In genomic region chr1:173050865-173051264, GRCh38 we compare ENCODE assay signal across 11 cellular contexts. TPM values are rescaled to one million over a fixed set of nuclear protein-coding genes. Genes with fewer than 3 reads are reported as not detected.
DNase-seq lines count a peak whose midpoint lies in the region; ATAC-seq and TF ChIP-seq lines count a peak whose summit lies in the region.
"Had no signal": no experiment of that assay in that cellular context is flagged by ENCODE, and none has a peak within 500 bp of the region (broad histone marks: within the 10 kb centered on the region; RNA-seq: fewer than 3 reads in every experiment).

Gene TNFSF18 (minus strand): TSS chr1:173050941. CDS start chr1:173050896, 45 bp downstream.

- no peak within 1 kb of the TSS for H2AK9ac ChIP-seq in IMR-90 (replicated peaks; ENCODE audit: low read depth, low read length, poor library complexity)

- H2AFZ ChIP-seq in IMR-90 (replicated peaks; ENCODE audit: low read length, poor library complexity): no peak within 1 kb of the TSS

- H3K23ac ChIP-seq in IMR-90 (ENCODE audit: low read depth, low read length): no peak within 1 kb of the TSS

- WGBS in IMR-90 (ENCODE audit: extremely low coverage in 2 of 2, insufficient read length in 1 of 2), 2 experiments: no CpG with 5 or more reads among the region's 4 CpGs

- no peaks in the 10 kb centered on the region for H3K9me3 ChIP-seq in IMR-90 (ENCODE audit: control insufficient read depth, insufficient read depth, low read length)
- H3K9me3 ChIP-seq: psoas muscle had no signal

- peak within 1 kb of the TSS; percentile 29; the same call in 1 of the 2 replicates for H2AK5ac ChIP-seq in IMR-90 (ENCODE audit: low read depth, low read length)

- H3K4me3 ChIP-seq in IMR-90 (ENCODE audit: insufficient read depth, low read depth, low read length): no peak within 1 kb of the TSS
- H3K4me3 ChIP-seq in choroid plexus epithelial cell (ENCODE audit: low read depth, low read length): no peak within 1 kb of the TSS
- H3K4me3 ChIP-seq: cardiac muscle cell, psoas muscle had no signal

- intact Hi-C loops in IMR-90 (cut with micrococcal nuclease) (no loop called here), left colon (cut with DNase I, micrococcal nuclease) (no loop called here)

- POLR2A ChIA-PET in IMR-90 (lab: Charles Lee; ENCODE audit: unreplicated experiment): interaction anchor here (0.7 kb wide), 1 partner anchor 81 kb away, joined by 13 read pairs; no protein-coding TSS in a partner anchor

- H2BK120ac ChIP-seq in IMR-90 (ENCODE audit: low read depth, low read length): peak within 1 kb of the TSS; percentile 57; the same call in 1 of the 2 replicates

- DNase-seq in IMR-90 (peak; percentile 45), choroid plexus epithelial cell (ENCODE audit: low read depth) (peak; percentile 91), left colon (no peak), NCI-H526 (lab: John Stamatoyannopoulos, UW) (no peak), omental fat pad (ENCODE audit: low spot score) (no peak)
- DNase-seq: psoas muscle, T-cell had no signal

- peak within 1 kb of the TSS; percentile 58; the same call in 2 of the 3 replicates for H2BK15ac ChIP-seq in IMR-90 (ENCODE audit: low read depth, low read length)

- no peak for TF ChIP-seq RAD21 in IMR-90 (IDR thresholded peaks at IDR 0.05; ENCODE audit: low read length)

- TF ChIP-seq POLR2A in IMR-90 (IDR thresholded peaks at IDR 0.05; ENCODE audit: low read depth, low read length): no peak

- no TSS peak for BruUV-seq in IMR-90 (replicated peaks; lab: Mats Ljungman, UMichigan)

- H3K9ac ChIP-seq in IMR-90 (ENCODE audit: low read depth, low read length): no peak within 1 kb of the TSS

- ATAC-seq in IMR-90 (ENCODE audit: low read depth): no peak
- ATAC-seq in left colon: peak; percentile 77
- ATAC-seq in GM21390 (IDR thresholded peaks at IDR 0.05; ENCODE audit: unreplicated experiment): no peak
- ATAC-seq in GM21529 (IDR thresholded peaks at IDR 0.05; ENCODE audit: unreplicated experiment): no peak
- ATAC-seq in omental fat pad (ENCODE audit: low FRiP score): no peak
- ATAC-seq: psoas muscle, T-cell had no signal

- H3K14ac ChIP-seq in IMR-90 (replicated peaks; ENCODE audit: low read depth, low read length): no peak within 1 kb of the TSS

- no peaks in the 10 kb centered on the region for H3K9me1 ChIP-seq in IMR-90 (ENCODE audit: insufficient read depth, low read length)

- peak within 1 kb of the TSS; percentile 23; the same call in 1 of the 2 replicates for H4K91ac ChIP-seq in IMR-90 (ENCODE audit: insufficient read depth, low read depth, low read length)

- no peak within 1 kb of the TSS for H3K56ac ChIP-seq in IMR-90 (ENCODE audit: extremely low read depth, insufficient read depth, low read length)

- 0 out of 2 replicates have a peak within 1 kb of the TSS, but pooled peaks have one; percentile 3 for H3K27ac ChIP-seq in 22Rv1
- H3K27ac ChIP-seq in IMR-90 (ENCODE audit: insufficient read depth, low read length): no peak within 1 kb of the TSS
- H3K27ac ChIP-seq: cardiac muscle cell, psoas muscle had no signal

- H3K4me2 ChIP-seq in IMR-90 (ENCODE audit: low read depth, low read length): no peak within 1 kb of the TSS

- H3K18ac ChIP-seq in IMR-90 (ENCODE audit: low read depth, low read length): peak within 1 kb of the TSS; percentile 87; the same call in 1 of the 2 replicates

- H3K4ac ChIP-seq in IMR-90 (ENCODE audit: low read depth, low read length): 0 out of 2 replicates have a peak within 1 kb of the TSS, but pooled peaks have one; percentile 31

- no peak within 1 kb of the TSS for H4K8ac ChIP-seq in IMR-90 (ENCODE audit: low read depth in 2 of 2, low read length in 2 of 2)

- no peak within 1 kb of the TSS for H4K5ac ChIP-seq in IMR-90 (ENCODE audit: low read depth, low read length)

- no peaks in the 10 kb centered on the region for H3K79me1 ChIP-seq in IMR-90 (ENCODE audit: low read depth in 1 of 2, low read length in 2 of 2)

- peak within 1 kb of the TSS; percentile 83; the same call in 1 of the 2 replicates for H2BK20ac ChIP-seq in IMR-90 (ENCODE audit: low read depth, low read length)

- H3K4me1 ChIP-seq in IMR-90 (ENCODE audit: control insufficient read depth, insufficient read depth, low read length): 0 out of 2 replicates have a peak, but pooled peaks cover 2% of the 10 kb centered on the region
- H3K4me1 ChIP-seq: psoas muscle had no signal

- H4K20me1 ChIP-seq in IMR-90 (ENCODE audit: insufficient read depth, low read length): no peaks in the 10 kb centered on the region

- H2BK5ac ChIP-seq in IMR-90 (ENCODE audit: low read depth, low read length, poor library complexity, severe bottlenecking): no peak within 1 kb of the TSS

- no peaks in the 10 kb centered on the region for H3K27me3 ChIP-seq in IMR-90 (ENCODE audit: control insufficient read depth, insufficient read depth, low read length)
- H3K27me3 ChIP-seq: cardiac muscle cell had no signal

- dilution Hi-C loops in IMR-90 (cut with HindIII; ENCODE audit: low sequenced_read_pairs, unreplicated experiment): no loop called here

- CTCF ChIA-PET in IMR-90 (lab: Yijun Ruan, JAX): interaction anchor here (1.3 kb wide), 1 partner anchor 8 kb away, joined by 3 read pairs; no protein-coding TSS in a partner anchor

- H3K36me3 ChIP-seq in IMR-90 (ENCODE audit: control insufficient read depth, insufficient read depth, low read length): no peaks in the 10 kb centered on the region
- H3K36me3 ChIP-seq: cardiac muscle cell had no signal

- in situ Hi-C loops in IMR-90 (cut with MboI; ENCODE audit: low sequenced_read_pairs): no loop called here

- TF ChIP-seq CTCF in 22Rv1 (IDR thresholded peaks at IDR 0.05): no peak
- no peak for TF ChIP-seq CTCF in IMR-90 (conservative IDR thresholded peaks at IDR 0.05; ENCODE audit: low read depth, low read length)
- no peak for TF ChIP-seq CTCF in choroid plexus epithelial cell (conservative IDR thresholded peaks at IDR 0.05; ENCODE audit: low read depth, low read length)
- TF ChIP-seq CTCF in omental fat pad (IDR thresholded peaks at IDR 0.05): no peak

TF ChIP-seq in IMR-90, 13 proteins besides CTCF, POLR2A, EP300 and RAD21:
- TF ChIP-seq MXI1 (IDR thresholded peaks at IDR 0.05; ENCODE audit: borderline replicate concordance, low read depth, low read length) (no peak), SMC3 (IDR thresholded peaks at IDR 0.05; ENCODE audit: low read depth, low read length) (no peak), CHD1 (IDR thresholded peaks at IDR 0.05; ENCODE audit: low read depth, low read length) (no peak), ELK1 (IDR thresholded peaks at IDR 0.05; ENCODE audit: borderline replicate concordance, low read depth, low read length) (no peak), RCOR1 (IDR thresholded peaks at IDR 0.05; ENCODE audit: insufficient replicate concordance, low read length) (no peak), MAZ (IDR thresholded peaks at IDR 0.05; ENCODE audit: borderline replicate concordance, low read depth, low read length) (no peak), FOS (IDR thresholded peaks at IDR 0.05; ENCODE audit: low read depth, low read length) (no peak)

RNA-seq across cellular contexts. Expression of gene TNFSF18, which starts in this region (rescaled TPM):
- total RNA-seq in IMR-90 (2012; rRNA removed): 0.18 and 0.28 TPM in 2 replicates
- 0.04 and 0.12 TPM in 2 replicates for polyA plus RNA-seq in IMR-90 (2012; rRNA removed)
- 0.02 TPM in 1 of 2 replicates, not detected in the other for polyA plus RNA-seq in IMR-90 (2012; cell fraction: cytosol; rRNA removed)
- 0.31 TPM in 1 of 2 replicates, not detected in the other for polyA plus RNA-seq in IMR-90 (2012; cell fraction: nucleus; rRNA removed; ENCODE audit: low replicate concordance)
- under 1 TPM in 1 of 2 donors, not detected in 1; 0.28 TPM for total RNA-seq in left colon
- total RNA-seq in omental fat pad: under 1 TPM in 2 of 4 donors, not detected in 2; 0.28 to 0.36 TPM
- total RNA-seq: T-cell had no signal
- polyA plus RNA-seq: cardiac muscle cell had no signal

Comparison
In these comparisons a context has a peak if more than half of its experiments do, and no peak if none do; other contexts are left out.
1. Peak in DNase-seq in IMR-90; RNA of the gene not detected or under 1 TPM.
2. Peak in ATAC-seq in left colon; RNA of the gene not detected or under 1 TPM.